In the genomic region with DNA sequence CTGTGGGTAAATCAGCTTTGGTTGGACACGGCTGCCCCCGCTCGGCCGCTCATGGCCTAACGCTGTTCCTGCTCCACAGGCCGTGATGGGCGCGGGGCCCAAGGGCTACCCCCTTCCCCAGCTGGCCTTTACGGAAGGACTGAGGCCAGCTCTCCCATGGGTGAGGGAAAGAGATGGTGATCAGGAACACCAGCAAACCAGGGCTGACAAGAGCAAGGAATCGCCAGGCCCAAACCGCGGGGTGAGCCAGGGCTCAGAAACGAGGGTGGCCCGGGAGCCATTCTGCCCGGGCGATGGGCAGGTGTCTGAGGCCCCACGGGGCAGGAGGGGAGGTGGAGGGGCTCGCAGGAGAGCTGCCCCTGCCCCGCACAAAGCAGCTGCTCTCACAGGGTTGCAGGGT, we compare ENCODE assay signal across 23 cellular contexts.
"Had no signal": no experiment of that assay in that cellular context is flagged by ENCODE, and none has a peak within 500 bp of the region (broad histone marks: within the 10 kb centered on the region; RNA-seq: fewer than 3 reads in every experiment).

No MANE protein-coding gene starts in this region.

- H3K27ac Mint-ChIP-seq: activated B cell treated with CpG ODN at 0.5 μM for 24 hours; activated CD4-positive, alpha-beta memory T cell treated with anti-CD3 and anti-CD28 coated beads, Interleukin-2, amount 10 ng/mL, durations not matched to agents 7 days and 5 days; activated naive CD8-positive, alpha-beta T cell treated with anti-CD3 and anti-CD28 coated beads, Interleukin-2, amount 10 ng/mL, durations not matched to agents 7 days and 5 days; activated T-helper 2 cell treated with anti-CD3 and anti-CD28 coated beads, Interferon-gamma antibody, Interleukin-2, Interleukin-4, amounts not matched to agents 10 μg/mL and 5 μg/mL and 100 μg/mL, durations not matched to agents 14 hours and 24 hours and 36 hours; memory B cell; naive B cell; T-cell had no signal

- H3K4me3 ChIP-seq: body of pancreas, dorsolateral prefrontal cortex, mucosa of descending colon, ovary, tibial nerve had no signal

- FAIRE-seq: colon, islet of Langerhans had no signal

- H3K4me3 Mint-ChIP-seq: activated B cell treated with CpG ODN at 0.5 μM for 24 hours; activated CD4-positive, alpha-beta memory T cell treated with anti-CD3 and anti-CD28 coated beads, Interleukin-2, amount 10 ng/mL, durations not matched to agents 7 days and 5 days; activated naive CD8-positive, alpha-beta T cell treated with anti-CD3 and anti-CD28 coated beads, Interleukin-2, amount 10 ng/mL, durations not matched to agents 7 days and 5 days; activated T-cell treated with anti-CD3 and anti-CD28 coated beads, Interleukin-2, amount 50 U/mL, for 24 hours; memory B cell; naive B cell; neural crest cell; T-cell had no signal

- H3K9me3 ChIP-seq: body of pancreas, mucosa of descending colon, ovary, tibial nerve had no signal

- H3K4me1 ChIP-seq: body of pancreas, tibial nerve had no signal

- H3K27me3 ChIP-seq: body of pancreas, dorsolateral prefrontal cortex, ovary, tibial nerve had no signal

- ATAC-seq: body of pancreas, mucosa of descending colon, T-cell had no signal

- H3K4me1 Mint-ChIP-seq: activated B cell treated with CpG ODN at 0.5 μM for 24 hours, naive B cell, neural crest cell had no signal

- H3K27ac ChIP-seq: body of pancreas, ovary, tibial nerve had no signal

- H3K9me3 Mint-ChIP-seq: activated B cell treated with CpG ODN at 0.5 μM for 24 hours, memory B cell, naive B cell, neural crest cell, T-cell had no signal

- H3K36me3 ChIP-seq: ovary had no signal

- H3K36me3 Mint-ChIP-seq: memory B cell, naive B cell, T-cell had no signal

- DNase-seq: activated B cell treated with CpG ODN at 0.5 μM for 24 hours; activated CD4-positive, alpha-beta memory T cell treated with anti-CD3 and anti-CD28 coated beads, Interleukin-2, amount 10 ng/mL, durations not matched to agents 7 days and 5 days; activated CD4-positive, alpha-beta T cell treated with anti-CD3 and anti-CD28 coated beads for 4 hours; activated naive CD4-positive, alpha-beta T cell treated with Interleukin-2 at 50 U/mL for 16 hours; activated naive CD8-positive, alpha-beta T cell treated with anti-CD3 and anti-CD28 coated beads, Interleukin-2, amount 10 ng/mL, durations not matched to agents 7 days and 5 days; activated T-cell treated with anti-CD3 and anti-CD28 coated beads, Interleukin-2, amount 50 U/mL, for 24 hours; body of pancreas; hippocampal formation; naive B cell; stimulated activated CD4-positive, alpha-beta T cell treated with anti-CD3 and anti-CD28 coated beads, Interleukin-12 subunit alpha, Interleukin-12 subunit beta, amount 100 ng/mL, for 4 hours; stimulated activated CD4-positive, alpha-beta T cell treated with anti-CD3 and anti-CD28 coated beads, Interleukin-1b, Interleukin-23, amount 100 ng/mL, for 48 hours; stimulated activated CD8-positive, alpha-beta memory T cell treated with anti-CD3 and anti-CD28 coated beads, Interleukin-4, amount 100 ng/mL, for 48 hours; stimulated activated naive CD4-positive, alpha-beta T cell treated with Interleukin-2 at 50 U/mL for 16 hours; T-cell had no signal
